ENCODE assay signal across 12 cellular contexts in genomic region chr5:169657127-169657526, GRCh38. TPM values are rescaled to one million over a fixed set of nuclear protein-coding genes. Genes with fewer than 3 reads are reported as not detected.
A peak's percentile ranks its signal among the peaks of the same experiment; 100 is the strongest.
DNase-seq lines count a peak whose midpoint lies in the region; ATAC-seq lines count a peak whose summit lies in the region.
"Had no signal": no experiment of that assay in that cellular context is flagged by ENCODE, and none has a peak within 500 bp of the region (broad histone marks: within the 10 kb centered on the region; RNA-seq: fewer than 3 reads in every experiment).

No MANE protein-coding gene starts in this region.

- H3K27ac Mint-ChIP-seq in IgD-negative memory B cell (peak overlapping the region; percentile 73 to 95 (median 80)), naive B cell (peak overlapping the region in 4 of 6 donors; percentile 49 to 81 (median 72))

- H3K9me3 Mint-ChIP-seq in IgD-negative memory B cell: peaks cover 0 to 7% (median 0%) of the 10 kb centered on the region in 3 donors
- H3K9me3 Mint-ChIP-seq in naive B cell: peaks cover 0 to 9% (median 4%) of the 10 kb centered on the region in 7 donors

- H3K36me3 Mint-ChIP-seq in IgD-negative memory B cell (peaks cover 19% of the 10 kb centered on the region), naive B cell (peaks cover 18 to 26% of the 10 kb centered on the region in 2 donors)

- H3K4me3 Mint-ChIP-seq in IgD-negative memory B cell: peak overlapping the region in 2 of 4 donors; percentile 51 to 86
- peak overlapping the region in 1 of 8 donors; percentile 37 for H3K4me3 Mint-ChIP-seq in naive B cell

- ATAC-seq in GM18502 (IDR thresholded peaks at IDR 0.05; ENCODE audit: poor library complexity, unreplicated experiment): peak; percentile 24
- ATAC-seq in GM19324 (IDR thresholded peaks at IDR 0.05; ENCODE audit: low FRiP score, unreplicated experiment): peak; percentile 49
- no peak for ATAC-seq in naive B cell (ENCODE audit: low read depth in 2 of 2)
- ATAC-seq: lower lobe of right lung had no signal

- H3K4me1 Mint-ChIP-seq in IgD-negative memory B cell (peaks cover 48 to 58% (median 48%) of the 10 kb centered on the region in 3 donors), naive B cell (peaks cover 14 to 35% (median 18%) of the 10 kb centered on the region in 3 donors)

- H3K27me3 Mint-ChIP-seq in IgD-negative memory B cell: no peaks in the 10 kb centered on the region
- no peaks in the 10 kb centered on the region for H3K27me3 Mint-ChIP-seq in naive B cell

- in situ Hi-C loops in ACHN (cut with HindIII; ENCODE audit: low pct_ligation_motif_present, low pct_unique_long_range_greater_than_20kb, low sequenced_read_pairs): no loop called here

- DNase-seq in naive B cell (no peak), ACHN (no peak), H4 (ENCODE audit: low spot score) (no peak), iPS-NIHi7 (ENCODE audit: extremely low spot score) (no peak)
- DNase-seq: activated CD4-positive, CD25-positive, alpha-beta regulatory T cell treated with anti-CD3 and anti-CD28 coated beads, Interleukin-2, amount 50 U/mL, for 72 hours; GDM1; lower lobe of right lung; nucleus accumbens had no signal

RNA-seq across cellular contexts. Expression of gene DOCK2, which starts 20.1 kb away (rescaled TPM):
- polyA plus RNA-seq in IgD-negative memory B cell (114 TPM), naive B cell (ENCODE audit: low read depth in 6 of 6) (100 to 1,000 TPM in 4 of 6 donors, 10 to 100 TPM in 2; 62.1 to 165 (median 106) TPM)
- 1.0 and 1.4 TPM in 2 replicates for total RNA-seq in H4 (2014; rRNA removed; shearing (Covaris generic))
- polyA plus RNA-seq: hepatocyte had no signal

Comparison
In these comparisons a context has a peak if more than half of its experiments do, and no peak if none do; other contexts are left out.
1. ATAC-seq: peak in GM18502 (single experiment) and GM19324 (single experiment); none in naive B cell (0 of 2).